23 cellular contexts compared by ENCODE assay signal in the genomic region with DNA sequence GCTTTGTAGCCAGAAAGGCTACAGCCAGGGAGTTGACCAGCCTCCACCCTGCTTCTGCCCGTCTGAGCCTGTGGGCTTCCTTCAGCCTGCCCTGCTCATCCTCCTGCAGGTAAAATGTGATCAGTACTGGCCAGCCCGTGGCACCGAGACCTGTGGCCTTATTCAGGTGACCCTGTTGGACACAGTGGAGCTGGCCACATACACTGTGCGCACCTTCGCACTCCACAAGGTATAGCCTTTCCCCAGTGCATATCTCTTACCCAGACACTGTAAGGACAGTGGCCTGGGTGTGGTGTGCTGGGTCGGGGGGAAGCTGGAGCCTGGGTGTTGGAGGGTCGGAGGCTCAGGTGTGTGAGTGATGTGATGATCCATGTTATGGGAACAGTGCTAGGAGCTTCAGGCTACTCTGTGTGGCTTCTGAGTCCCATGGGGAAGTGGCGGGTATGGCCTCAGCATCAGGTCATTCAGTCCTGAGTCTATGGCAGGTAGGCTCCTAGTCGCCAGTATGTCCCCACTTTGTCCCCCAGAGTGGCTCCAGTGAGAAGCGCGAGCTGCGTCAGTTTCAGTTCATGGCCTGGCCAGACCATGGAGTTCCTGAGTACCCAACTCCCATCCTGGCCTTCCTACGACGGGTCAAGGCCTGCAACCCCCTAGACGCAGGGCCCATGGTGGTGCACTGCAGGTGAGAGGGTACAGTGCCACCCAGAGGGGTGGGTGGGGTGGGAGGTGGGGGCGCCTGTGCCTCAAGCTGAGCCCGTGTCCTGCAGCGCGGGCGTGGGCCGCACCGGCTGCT.
"Had no signal": no experiment of that assay in that cellular context is flagged by ENCODE, and none has a peak within 500 bp of the region (broad histone marks: within the 10 kb centered on the region; RNA-seq: fewer than 3 reads in every experiment).

No MANE protein-coding gene starts in this region.

- H3K4me1 ChIP-seq: SJSA1 had no signal

- H3K9me3 ChIP-seq: SJSA1 had no signal

- DNase-seq: IMR-90, Karpas-422, KG1, MM.1S, NCI-H1092 treated with DMSO at 0.1 percent for 48 hours, NCI-H1436, NCI-H187, NCI-H2029, NCI-H2081 treated with DMSO at 0.1 percent for 48 hours, NCI-H2171, NCI-H226, NCI-H446, NCI-H510A, NCI-H524 treated with DMSO at 0.1 percent for 48 hours, NCI-H69, NCI-H774, Right ventricle myocardium superior, RPMI8226, SIG-M5 had no signal

- FAIRE-seq: HepG2, RCC 7860 had no signal

- H3K4me3 ChIP-seq: SJSA1, SK-N-MC had no signal

- H3K27ac ChIP-seq: SJSA1, SK-N-MC had no signal

- H3K27me3 ChIP-seq: SJSA1 had no signal

- ATAC-seq: HepG2 had no signal
